Comparison of ENCODE assay signal across 1 cellular context in the genomic region with DNA sequence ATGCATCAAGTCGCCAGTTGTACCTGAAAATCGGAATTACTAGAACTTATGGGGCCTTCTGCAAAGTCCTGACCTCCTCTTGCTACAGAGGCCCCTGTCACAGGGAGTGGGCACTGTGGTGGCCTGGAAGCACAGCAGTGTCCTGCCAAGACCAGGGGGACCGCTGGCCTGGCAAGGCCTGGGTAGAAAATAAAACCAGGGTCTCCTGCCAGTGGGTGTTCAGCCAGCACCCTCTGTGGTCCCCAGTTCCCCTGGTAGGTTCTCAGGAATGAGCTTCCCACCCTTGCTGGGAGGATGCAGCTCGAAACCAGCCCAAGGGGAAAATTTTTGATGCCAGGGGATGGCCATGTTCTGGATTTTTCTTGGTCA.
TF ChIP-seq lines count a peak whose summit lies in the region.

No MANE protein-coding gene starts in this region.

TF ChIP-seq in HepG2, 621 proteins besides CTCF, POLR2A, EP300 and RAD21 (continued from another document):
- TF ChIP-seq, protein P1, sequence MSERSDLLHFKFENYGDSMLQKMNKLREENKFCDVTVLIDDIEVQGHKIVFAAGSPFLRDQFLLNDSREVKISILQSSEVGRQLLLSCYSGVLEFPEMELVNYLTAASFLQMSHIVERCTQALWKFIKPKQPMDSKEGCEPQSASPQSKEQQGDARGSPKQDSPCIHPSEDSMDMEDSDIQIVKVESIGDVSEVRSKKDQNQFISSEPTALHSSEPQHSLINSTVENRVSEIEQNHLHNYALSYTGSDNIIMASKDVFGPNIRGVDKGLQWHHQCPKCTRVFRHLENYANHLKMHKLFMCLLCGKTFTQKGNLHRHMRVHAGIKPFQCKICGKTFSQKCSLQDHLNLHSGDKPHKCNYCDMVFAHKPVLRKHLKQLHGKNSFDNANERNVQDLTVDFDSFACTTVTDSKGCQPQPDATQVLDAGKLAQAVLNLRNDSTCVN (CRISPR knock-in tag; IDR thresholded peaks at IDR 0.05; ENCODE audit: borderline replicate concordance): 0 out of 2 replicates have a peak, but pooled peaks have one; percentile 6
- TF ChIP-seq, protein P2, sequence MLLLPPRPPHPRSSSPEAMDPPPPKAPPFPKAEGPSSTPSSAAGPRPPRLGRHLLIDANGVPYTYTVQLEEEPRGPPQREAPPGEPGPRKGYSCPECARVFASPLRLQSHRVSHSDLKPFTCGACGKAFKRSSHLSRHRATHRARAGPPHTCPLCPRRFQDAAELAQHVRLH (CRISPR knock-in tag; IDR thresholded peaks at IDR 0.05; ENCODE audit: borderline replicate concordance, low read depth): 0 out of 2 replicates have a peak, but pooled peaks have one; percentile 11
- TF ChIP-seq MEF2D (CRISPR knock-in tag; IDR thresholded peaks at IDR 0.05) (0 out of 2 replicates have a peak, but pooled peaks have one; percentile 1), GABPB1 (CRISPR knock-in tag; IDR thresholded peaks at IDR 0.05) (no peak), CBX2 (IDR thresholded peaks at IDR 0.05; ENCODE audit: low read depth, low read length) (no peak), CBX2 (CRISPR knock-in tag; IDR thresholded peaks at IDR 0.05; ENCODE audit: low read depth) (no peak), ZBTB3 (CRISPR knock-in tag; IDR thresholded peaks at IDR 0.05; ENCODE audit: borderline replicate concordance, low read depth) (peak; percentile 13; the same call in 1 of the 2 replicates), ZNF251 (CRISPR knock-in tag; IDR thresholded peaks at IDR 0.05) (no peak), REXO4 (CRISPR knock-in tag; IDR thresholded peaks at IDR 0.05; ENCODE audit: borderline replicate concordance) (no peak), ZEB1 (IDR thresholded peaks at IDR 0.05; ENCODE audit: insufficient replicate concordance, low read depth) (peak; percentile 4), ZNF263 (CRISPR knock-in tag; IDR thresholded peaks at IDR 0.05) (no peak), NPAS2 (CRISPR knock-in tag; IDR thresholded peaks at IDR 0.05; ENCODE audit: borderline replicate concordance) (no peak), ZNF451 (CRISPR knock-in tag; IDR thresholded peaks at IDR 0.05) (no peak), TARDBP (CRISPR knock-in tag; IDR thresholded peaks at IDR 0.05) (no peak), TEAD3 (CRISPR knock-in tag; optimal IDR thresholded peaks at IDR 0.05; ENCODE audit: borderline replicate concordance) (no peak), RFXAP (CRISPR knock-in tag; IDR thresholded peaks at IDR 0.05; ENCODE audit: borderline replicate concordance) (0 out of 2 replicates have a peak, but pooled peaks have one; percentile 8), ZNF713 (CRISPR knock-in tag; IDR thresholded peaks at IDR 0.05) (no peak), BORCS8-MEF2B (CRISPR knock-in tag; IDR thresholded peaks at IDR 0.05) (no peak)
- TF ChIP-seq, protein P3, sequence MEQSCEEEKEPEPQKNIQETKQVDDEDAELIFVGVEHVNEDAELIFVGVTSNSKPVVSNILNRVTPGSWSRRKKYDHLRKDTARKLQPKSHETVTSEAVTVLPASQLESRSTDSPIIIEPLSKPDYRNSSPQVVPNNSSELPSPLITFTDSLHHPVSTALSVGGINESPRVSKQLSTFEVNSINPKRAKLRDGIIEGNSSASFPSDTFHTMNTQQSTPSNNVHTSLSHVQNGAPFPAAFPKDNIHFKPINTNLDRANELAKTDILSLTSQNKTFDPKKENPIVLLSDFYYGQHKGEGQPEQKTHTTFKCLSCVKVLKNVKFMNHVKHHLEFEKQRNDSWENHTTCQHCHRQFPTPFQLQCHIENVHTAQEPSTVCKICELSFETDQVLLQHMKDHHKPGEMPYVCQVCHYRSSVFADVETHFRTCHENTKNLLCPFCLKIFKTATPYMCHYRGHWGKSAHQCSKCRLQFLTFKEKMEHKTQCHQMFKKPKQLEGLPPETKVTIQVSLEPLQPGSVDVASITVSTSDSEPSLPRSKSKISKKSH (CRISPR knock-in tag; IDR thresholded peaks at IDR 0.05; ENCODE audit: borderline replicate concordance): 0 out of 2 replicates have a peak, but pooled peaks have one; percentile 29
- TF ChIP-seq, protein P4, sequence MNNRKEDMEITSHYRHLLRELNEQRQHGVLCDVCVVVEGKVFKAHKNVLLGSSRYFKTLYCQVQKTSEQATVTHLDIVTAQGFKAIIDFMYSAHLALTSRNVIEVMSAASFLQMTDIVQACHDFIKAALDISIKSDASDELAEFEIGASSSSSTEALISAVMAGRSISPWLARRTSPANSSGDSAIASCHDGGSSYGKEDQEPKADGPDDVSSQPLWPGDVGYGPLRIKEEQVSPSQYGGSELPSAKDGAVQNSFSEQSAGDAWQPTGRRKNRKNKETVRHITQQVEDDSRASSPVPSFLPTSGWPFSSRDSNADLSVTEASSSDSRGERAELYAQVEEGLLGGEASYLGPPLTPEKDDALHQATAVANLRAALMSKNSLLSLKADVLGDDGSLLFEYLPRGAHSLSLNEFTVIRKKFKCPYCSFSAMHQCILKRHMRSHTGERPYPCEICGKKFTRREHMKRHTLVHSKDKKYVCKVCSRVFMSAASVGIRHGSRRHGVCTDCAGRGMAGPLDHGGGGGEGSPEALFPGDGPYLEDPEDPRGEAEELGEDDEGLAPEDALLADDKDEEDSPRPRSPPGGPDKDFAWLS (CRISPR knock-in tag; IDR thresholded peaks at IDR 0.05; ENCODE audit: borderline replicate concordance): no peak
- TF ChIP-seq, protein P5, sequence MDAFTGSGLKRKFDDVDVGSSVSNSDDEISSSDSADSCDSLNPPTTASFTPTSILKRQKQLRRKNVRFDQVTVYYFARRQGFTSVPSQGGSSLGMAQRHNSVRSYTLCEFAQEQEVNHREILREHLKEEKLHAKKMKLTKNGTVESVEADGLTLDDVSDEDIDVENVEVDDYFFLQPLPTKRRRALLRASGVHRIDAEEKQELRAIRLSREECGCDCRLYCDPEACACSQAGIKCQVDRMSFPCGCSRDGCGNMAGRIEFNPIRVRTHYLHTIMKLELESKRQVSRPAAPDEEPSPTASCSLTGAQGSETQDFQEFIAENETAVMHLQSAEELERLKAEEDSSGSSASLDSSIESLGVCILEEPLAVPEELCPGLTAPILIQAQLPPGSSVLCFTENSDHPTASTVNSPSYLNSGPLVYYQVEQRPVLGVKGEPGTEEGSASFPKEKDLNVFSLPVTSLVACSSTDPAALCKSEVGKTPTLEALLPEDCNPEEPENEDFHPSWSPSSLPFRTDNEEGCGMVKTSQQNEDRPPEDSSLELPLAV (CRISPR knock-in tag; conservative IDR thresholded peaks at IDR 0.05; ENCODE audit: low read depth): no peak
- TF ChIP-seq, protein P6, sequence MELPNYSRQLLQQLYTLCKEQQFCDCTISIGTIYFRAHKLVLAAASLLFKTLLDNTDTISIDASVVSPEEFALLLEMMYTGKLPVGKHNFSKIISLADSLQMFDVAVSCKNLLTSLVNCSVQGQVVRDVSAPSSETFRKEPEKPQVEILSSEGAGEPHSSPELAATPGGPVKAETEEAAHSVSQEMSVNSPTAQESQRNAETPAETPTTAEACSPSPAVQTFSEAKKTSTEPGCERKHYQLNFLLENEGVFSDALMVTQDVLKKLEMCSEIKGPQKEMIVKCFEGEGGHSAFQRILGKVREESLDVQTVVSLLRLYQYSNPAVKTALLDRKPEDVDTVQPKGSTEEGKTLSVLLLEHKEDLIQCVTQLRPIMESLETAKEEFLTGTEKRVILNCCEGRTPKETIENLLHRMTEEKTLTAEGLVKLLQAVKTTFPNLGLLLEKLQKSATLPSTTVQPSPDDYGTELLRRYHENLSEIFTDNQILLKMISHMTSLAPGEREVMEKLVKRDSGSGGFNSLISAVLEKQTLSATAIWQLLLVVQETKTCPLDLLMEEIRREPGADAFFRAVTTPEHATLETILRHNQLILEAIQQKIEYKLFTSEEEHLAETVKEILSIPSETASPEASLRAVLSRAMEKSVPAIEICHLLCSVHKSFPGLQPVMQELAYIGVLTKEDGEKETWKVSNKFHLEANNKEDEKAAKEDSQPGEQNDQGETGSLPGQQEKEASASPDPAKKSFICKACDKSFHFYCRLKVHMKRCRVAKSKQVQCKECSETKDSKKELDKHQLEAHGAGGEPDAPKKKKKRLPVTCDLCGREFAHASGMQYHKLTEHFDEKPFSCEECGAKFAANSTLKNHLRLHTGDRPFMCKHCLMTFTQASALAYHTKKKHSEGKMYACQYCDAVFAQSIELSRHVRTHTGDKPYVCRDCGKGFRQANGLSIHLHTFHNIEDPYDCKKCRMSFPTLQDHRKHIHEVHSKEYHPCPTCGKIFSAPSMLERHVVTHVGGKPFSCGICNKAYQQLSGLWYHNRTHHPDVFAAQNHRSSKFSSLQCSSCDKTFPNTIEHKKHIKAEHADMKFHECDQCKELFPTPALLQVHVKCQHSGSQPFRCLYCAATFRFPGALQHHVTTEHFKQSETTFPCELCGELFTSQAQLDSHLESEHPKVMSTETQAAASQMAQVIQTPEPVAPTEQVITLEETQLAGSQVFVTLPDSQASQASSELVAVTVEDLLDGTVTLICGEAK (IDR thresholded peaks at IDR 0.05): no peak
- TF ChIP-seq, protein P6 (CRISPR knock-in tag; IDR thresholded peaks at IDR 0.05): no peak
- TF ChIP-seq, protein P7, sequence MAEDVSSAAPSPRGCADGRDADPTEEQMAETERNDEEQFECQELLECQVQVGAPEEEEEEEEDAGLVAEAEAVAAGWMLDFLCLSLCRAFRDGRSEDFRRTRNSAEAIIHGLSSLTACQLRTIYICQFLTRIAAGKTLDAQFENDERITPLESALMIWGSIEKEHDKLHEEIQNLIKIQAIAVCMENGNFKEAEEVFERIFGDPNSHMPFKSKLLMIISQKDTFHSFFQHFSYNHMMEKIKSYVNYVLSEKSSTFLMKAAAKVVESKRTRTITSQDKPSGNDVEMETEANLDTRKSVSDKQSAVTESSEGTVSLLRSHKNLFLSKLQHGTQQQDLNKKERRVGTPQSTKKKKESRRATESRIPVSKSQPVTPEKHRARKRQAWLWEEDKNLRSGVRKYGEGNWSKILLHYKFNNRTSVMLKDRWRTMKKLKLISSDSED (CRISPR knock-in tag; IDR thresholded peaks at IDR 0.05): no peak
- TF ChIP-seq, protein P8, sequence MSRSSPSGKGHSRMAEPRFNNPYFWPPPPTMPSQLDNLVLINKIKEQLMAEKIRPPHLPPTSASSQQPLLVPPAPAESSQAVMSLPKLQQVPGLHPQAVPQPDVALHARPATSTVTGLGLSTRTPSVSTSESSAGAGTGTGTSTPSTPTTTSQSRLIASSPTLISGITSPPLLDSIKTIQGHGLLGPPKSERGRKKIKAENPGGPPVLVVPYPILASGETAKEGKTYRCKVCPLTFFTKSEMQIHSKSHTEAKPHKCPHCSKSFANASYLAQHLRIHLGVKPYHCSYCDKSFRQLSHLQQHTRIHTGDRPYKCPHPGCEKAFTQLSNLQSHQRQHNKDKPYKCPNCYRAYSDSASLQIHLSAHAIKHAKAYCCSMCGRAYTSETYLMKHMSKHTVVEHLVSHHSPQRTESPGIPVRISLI (CRISPR knock-in tag; IDR thresholded peaks at IDR 0.05; ENCODE audit: borderline replicate concordance): no peak; the same call in 1 of the 2 replicates
